ENCODE assay signal across 1 cellular context in genomic region chr19:10334340-10335148, GRCh38.
A peak's percentile ranks its signal among the peaks of the same experiment; 100 is the strongest.
TF ChIP-seq lines count a peak whose summit lies in the region.

No MANE protein-coding gene starts in this region.

TF ChIP-seq in HepG2, 621 proteins besides CTCF, POLR2A, EP300 and RAD21 (continued from another document and continues in another):
- TF ChIP-seq ZNF207 (IDR thresholded peaks at IDR 0.05; ENCODE audit: borderline replicate concordance) (no peak), PRMT3 (CRISPR knock-in tag; IDR thresholded peaks at IDR 0.05; ENCODE audit: borderline replicate concordance, low read depth) (no peak), HNF4G (IDR thresholded peaks at IDR 0.05; ENCODE audit: borderline replicate concordance, low read depth, low read length) (peak; percentile 38; the same call in 1 of the 2 replicates), HNF4G (CRISPR knock-in tag; IDR thresholded peaks at IDR 0.05; ENCODE audit: borderline replicate concordance, low read depth) (no peak; the same call in 1 of the 2 replicates), ATRX (CRISPR knock-in tag; IDR thresholded peaks at IDR 0.05; ENCODE audit: borderline replicate concordance) (no peak), ZKSCAN8 (CRISPR knock-in tag; IDR thresholded peaks at IDR 0.05; ENCODE audit: borderline replicate concordance) (no peak), HNRNPK (IDR thresholded peaks at IDR 0.05; ENCODE audit: low read depth, low read length, poor library complexity, severe bottlenecking) (no peak), MEIS2 (CRISPR knock-in tag; IDR thresholded peaks at IDR 0.05) (peak; percentile 2), ZNF720 (CRISPR knock-in tag; IDR thresholded peaks at IDR 0.05) (no peak), ZNF138 (CRISPR knock-in tag; IDR thresholded peaks at IDR 0.05; ENCODE audit: low read depth) (0 out of 2 replicates have a peak, but pooled peaks have one; percentile 57), MTA3 (CRISPR knock-in tag; IDR thresholded peaks at IDR 0.05) (no peak), FIP1L1 (IDR thresholded peaks at IDR 0.05; ENCODE audit: borderline replicate concordance, insufficient read depth, low read depth, low read length) (no peak), PATZ1 (CRISPR knock-in tag; IDR thresholded peaks at IDR 0.05) (no peak; the same call in 1 of the 2 replicates), ZFP41 (CRISPR knock-in tag; IDR thresholded peaks at IDR 0.05; ENCODE audit: borderline replicate concordance) (no peak), ZNF546 (CRISPR knock-in tag; conservative IDR thresholded peaks at IDR 0.05) (no peak), PAX8 (CRISPR knock-in tag; IDR thresholded peaks at IDR 0.05; ENCODE audit: borderline replicate concordance) (no peak), SPEN (CRISPR knock-in tag; IDR thresholded peaks at IDR 0.05; ENCODE audit: low read depth) (peak; percentile 85), TEAD3 (CRISPR knock-in tag; optimal IDR thresholded peaks at IDR 0.05; ENCODE audit: borderline replicate concordance) (no peak), REPIN1 (CRISPR knock-in tag; IDR thresholded peaks at IDR 0.05; ENCODE audit: borderline replicate concordance, low read depth) (no peak), PAWR (CRISPR knock-in tag; IDR thresholded peaks at IDR 0.05; ENCODE audit: borderline replicate concordance) (0 out of 2 replicates have a peak, but pooled peaks have one; percentile 32), STAT5B (CRISPR knock-in tag; IDR thresholded peaks at IDR 0.05) (no peak), ZKSCAN5 (CRISPR knock-in tag; IDR thresholded peaks at IDR 0.05) (peak; percentile 15; the same call in 1 of the 2 replicates), HDAC1 (CRISPR knock-in tag; IDR thresholded peaks at IDR 0.05) (no peak; the same call in 1 of the 2 replicates), ZNF577 (CRISPR knock-in tag; IDR thresholded peaks at IDR 0.05; ENCODE audit: borderline replicate concordance, low read depth) (no peak), AHR (CRISPR knock-in tag; IDR thresholded peaks at IDR 0.05) (no peak), ZNF724P (CRISPR knock-in tag; IDR thresholded peaks at IDR 0.05; ENCODE audit: borderline replicate concordance) (no peak), SKI (IDR thresholded peaks at IDR 0.05; ENCODE audit: partially characterized antibody) (no peak), ZNF550 (CRISPR knock-in tag; IDR thresholded peaks at IDR 0.05; ENCODE audit: borderline replicate concordance) (no peak), MAX (IDR thresholded peaks at IDR 0.05) (peak; percentile 91), FOXO1 (CRISPR knock-in tag; IDR thresholded peaks at IDR 0.05) (no peak; the same call in 1 of the 2 replicates), MAFG (CRISPR knock-in tag; IDR thresholded peaks at IDR 0.05) (no peak), ZNF3 (CRISPR knock-in tag; IDR thresholded peaks at IDR 0.05) (no peak), ZNF883 (CRISPR knock-in tag; IDR thresholded peaks at IDR 0.05; ENCODE audit: not compliant biosample characterization) (no peak), ONECUT2 (CRISPR knock-in tag; IDR thresholded peaks at IDR 0.05) (no peak), CBX5 (CRISPR knock-in tag; IDR thresholded peaks at IDR 0.05; ENCODE audit: borderline replicate concordance) (no peak), SRSF4 (IDR thresholded peaks at IDR 0.05; ENCODE audit: low read depth, low read length, poor library complexity, severe bottlenecking) (no peak), ATF4 (CRISPR knock-in tag; IDR thresholded peaks at IDR 0.05) (no peak), ZNF329 (CRISPR knock-in tag; IDR thresholded peaks at IDR 0.05; ENCODE audit: low read depth) (no peak), ASH2L (IDR thresholded peaks at IDR 0.05; ENCODE audit: insufficient read length, low read depth, low read length) (no peak), PRDM4 (CRISPR knock-in tag; IDR thresholded peaks at IDR 0.05; ENCODE audit: borderline replicate concordance) (no peak), PPARG (CRISPR knock-in tag; conservative IDR thresholded peaks at IDR 0.05) (peak; percentile 68), ZSCAN9 (CRISPR knock-in tag; IDR thresholded peaks at IDR 0.05; ENCODE audit: borderline replicate concordance) (no peak), ISL2 (CRISPR knock-in tag; IDR thresholded peaks at IDR 0.05) (no peak), YY1 (IDR thresholded peaks at IDR 0.05; ENCODE audit: insufficient read depth, insufficient replicate concordance, low read depth, low read length) (peak; percentile 14), SALL1 (CRISPR knock-in tag; IDR thresholded peaks at IDR 0.05) (peak; percentile 52; the same call in 1 of the 2 replicates), NFKBIZ (CRISPR knock-in tag; IDR thresholded peaks at IDR 0.05) (no peak), ZNF749 (CRISPR knock-in tag; IDR thresholded peaks at IDR 0.05; ENCODE audit: borderline replicate concordance) (no peak), ZBTB44 (CRISPR knock-in tag; IDR thresholded peaks at IDR 0.05) (no peak)
- TF ChIP-seq, protein P1, sequence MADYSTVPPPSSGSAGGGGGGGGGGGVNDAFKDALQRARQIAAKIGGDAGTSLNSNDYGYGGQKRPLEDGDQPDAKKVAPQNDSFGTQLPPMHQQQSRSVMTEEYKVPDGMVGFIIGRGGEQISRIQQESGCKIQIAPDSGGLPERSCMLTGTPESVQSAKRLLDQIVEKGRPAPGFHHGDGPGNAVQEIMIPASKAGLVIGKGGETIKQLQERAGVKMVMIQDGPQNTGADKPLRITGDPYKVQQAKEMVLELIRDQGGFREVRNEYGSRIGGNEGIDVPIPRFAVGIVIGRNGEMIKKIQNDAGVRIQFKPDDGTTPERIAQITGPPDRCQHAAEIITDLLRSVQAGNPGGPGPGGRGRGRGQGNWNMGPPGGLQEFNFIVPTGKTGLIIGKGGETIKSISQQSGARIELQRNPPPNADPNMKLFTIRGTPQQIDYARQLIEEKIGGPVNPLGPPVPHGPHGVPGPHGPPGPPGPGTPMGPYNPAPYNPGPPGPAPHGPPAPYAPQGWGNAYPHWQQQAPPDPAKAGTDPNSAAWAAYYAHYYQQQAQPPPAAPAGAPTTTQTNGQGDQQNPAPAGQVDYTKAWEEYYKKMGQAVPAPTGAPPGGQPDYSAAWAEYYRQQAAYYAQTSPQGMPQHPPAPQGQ (CRISPR knock-in tag; IDR thresholded peaks at IDR 0.05; ENCODE audit: borderline replicate concordance): no peak
- TF ChIP-seq, protein P2, sequence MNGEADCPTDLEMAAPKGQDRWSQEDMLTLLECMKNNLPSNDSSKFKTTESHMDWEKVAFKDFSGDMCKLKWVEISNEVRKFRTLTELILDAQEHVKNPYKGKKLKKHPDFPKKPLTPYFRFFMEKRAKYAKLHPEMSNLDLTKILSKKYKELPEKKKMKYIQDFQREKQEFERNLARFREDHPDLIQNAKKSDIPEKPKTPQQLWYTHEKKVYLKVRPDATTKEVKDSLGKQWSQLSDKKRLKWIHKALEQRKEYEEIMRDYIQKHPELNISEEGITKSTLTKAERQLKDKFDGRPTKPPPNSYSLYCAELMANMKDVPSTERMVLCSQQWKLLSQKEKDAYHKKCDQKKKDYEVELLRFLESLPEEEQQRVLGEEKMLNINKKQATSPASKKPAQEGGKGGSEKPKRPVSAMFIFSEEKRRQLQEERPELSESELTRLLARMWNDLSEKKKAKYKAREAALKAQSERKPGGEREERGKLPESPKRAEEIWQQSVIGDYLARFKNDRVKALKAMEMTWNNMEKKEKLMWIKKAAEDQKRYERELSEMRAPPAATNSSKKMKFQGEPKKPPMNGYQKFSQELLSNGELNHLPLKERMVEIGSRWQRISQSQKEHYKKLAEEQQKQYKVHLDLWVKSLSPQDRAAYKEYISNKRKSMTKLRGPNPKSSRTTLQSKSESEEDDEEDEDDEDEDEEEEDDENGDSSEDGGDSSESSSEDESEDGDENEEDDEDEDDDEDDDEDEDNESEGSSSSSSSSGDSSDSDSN (CRISPR knock-in tag; IDR thresholded peaks at IDR 0.05): peak; percentile 36; the same call in 1 of the 2 replicates
- TF ChIP-seq, protein P3, sequence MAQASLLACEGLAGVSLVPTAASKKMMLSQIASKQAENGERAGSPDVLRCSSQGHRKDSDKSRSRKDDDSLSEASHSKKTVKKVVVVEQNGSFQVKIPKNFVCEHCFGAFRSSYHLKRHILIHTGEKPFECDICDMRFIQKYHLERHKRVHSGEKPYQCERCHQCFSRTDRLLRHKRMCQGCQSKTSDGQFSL (CRISPR knock-in tag; IDR thresholded peaks at IDR 0.05): no peak
- TF ChIP-seq, protein P4, sequence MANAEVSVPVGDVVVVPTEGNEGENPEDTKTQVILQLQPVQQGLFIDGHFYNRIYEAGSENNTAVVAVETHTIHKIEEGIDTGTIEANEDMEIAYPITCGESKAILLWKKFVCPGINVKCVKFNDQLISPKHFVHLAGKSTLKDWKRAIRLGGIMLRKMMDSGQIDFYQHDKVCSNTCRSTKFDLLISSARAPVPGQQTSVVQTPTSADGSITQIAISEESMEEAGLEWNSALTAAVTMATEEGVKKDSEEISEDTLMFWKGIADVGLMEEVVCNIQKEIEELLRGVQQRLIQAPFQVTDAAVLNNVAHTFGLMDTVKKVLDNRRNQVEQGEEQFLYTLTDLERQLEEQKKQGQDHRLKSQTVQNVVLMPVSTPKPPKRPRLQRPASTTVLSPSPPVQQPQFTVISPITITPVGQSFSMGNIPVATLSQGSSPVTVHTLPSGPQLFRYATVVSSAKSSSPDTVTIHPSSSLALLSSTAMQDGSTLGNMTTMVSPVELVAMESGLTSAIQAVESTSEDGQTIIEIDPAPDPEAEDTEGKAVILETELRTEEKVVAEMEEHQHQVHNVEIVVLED (CRISPR knock-in tag; IDR thresholded peaks at IDR 0.05; ENCODE audit: borderline replicate concordance): peak; percentile 54
- TF ChIP-seq, protein P5, sequence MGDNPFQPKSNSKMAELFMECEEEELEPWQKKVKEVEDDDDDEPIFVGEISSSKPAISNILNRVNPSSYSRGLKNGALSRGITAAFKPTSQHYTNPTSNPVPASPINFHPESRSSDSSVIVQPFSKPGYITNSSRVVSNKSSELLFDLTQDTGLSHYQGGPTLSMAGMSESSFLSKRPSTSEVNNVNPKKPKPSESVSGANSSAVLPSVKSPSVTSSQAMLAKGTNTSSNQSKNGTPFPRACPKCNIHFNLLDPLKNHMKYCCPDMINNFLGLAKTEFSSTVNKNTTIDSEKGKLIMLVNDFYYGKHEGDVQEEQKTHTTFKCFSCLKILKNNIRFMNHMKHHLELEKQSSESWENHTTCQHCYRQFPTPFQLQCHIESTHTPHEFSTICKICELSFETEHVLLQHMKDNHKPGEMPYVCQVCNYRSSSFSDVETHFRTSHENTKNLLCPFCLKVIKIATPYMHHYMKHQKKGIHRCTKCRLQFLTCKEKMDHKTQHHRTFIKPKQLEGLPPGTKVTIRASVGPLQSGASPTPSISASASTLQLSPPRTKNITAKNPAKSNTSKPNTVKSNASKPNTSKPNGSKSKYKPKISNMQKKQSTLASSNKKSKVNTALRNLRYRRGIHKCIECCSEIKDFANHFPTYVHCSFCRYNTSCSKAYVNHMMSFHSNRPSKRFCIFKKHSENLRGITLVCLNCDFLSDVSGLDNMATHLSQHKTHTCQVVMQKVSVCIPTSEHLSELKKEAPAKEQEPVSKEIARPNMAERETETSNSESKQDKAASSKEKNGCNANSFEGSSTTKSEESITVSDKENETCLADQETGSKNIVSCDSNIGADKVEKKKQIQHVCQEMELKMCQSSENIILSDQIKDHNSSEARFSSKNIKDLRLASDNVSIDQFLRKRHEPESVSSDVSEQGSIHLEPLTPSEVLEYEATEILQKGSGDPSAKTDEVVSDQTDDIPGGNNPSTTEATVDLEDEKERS (CRISPR knock-in tag; IDR thresholded peaks at IDR 0.05): no peak
